8 cellular contexts compared by ENCODE assay signal in the genomic region with DNA sequence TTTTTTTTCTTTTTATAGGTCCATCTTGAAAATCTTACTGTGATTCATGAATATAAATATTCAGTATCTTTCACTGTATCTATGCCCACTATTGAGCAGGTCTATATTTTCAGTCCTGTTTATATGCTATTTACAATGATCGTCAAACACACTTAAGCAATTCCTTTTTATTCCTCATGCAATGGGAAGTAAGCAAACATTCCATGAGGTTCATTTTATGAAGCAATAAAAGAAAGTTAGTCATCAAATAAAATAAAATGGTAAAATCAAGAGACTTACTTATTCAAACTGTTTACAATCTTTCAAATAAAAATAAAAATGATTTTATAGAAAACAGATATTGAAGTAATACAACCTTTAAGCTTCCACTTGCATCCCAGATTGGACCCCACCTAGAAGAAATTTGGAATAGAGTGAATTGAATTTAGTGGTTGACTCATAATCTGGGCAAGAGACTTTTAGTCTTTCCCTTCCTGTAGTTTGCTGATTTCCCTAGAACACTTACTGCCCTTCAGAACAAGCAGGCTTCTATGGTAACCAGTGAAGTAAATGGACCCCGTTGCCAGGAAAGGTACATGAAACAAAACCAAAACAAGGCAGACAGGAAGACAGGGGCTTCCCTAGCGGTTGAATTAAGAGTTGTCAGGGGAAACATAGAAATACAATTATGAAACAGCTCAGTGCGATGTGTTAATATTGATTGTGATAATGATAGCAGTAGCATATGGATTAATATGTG.
DNase-seq lines count a peak whose midpoint lies in the region; ATAC-seq and TF ChIP-seq lines count a peak whose summit lies in the region.

No MANE protein-coding gene starts in this region.

- TF ChIP-seq RAD21 in IMR-90 (IDR thresholded peaks at IDR 0.05; ENCODE audit: low read length): no peak

- H3K56ac ChIP-seq in IMR-90 (ENCODE audit: extremely low read depth, insufficient read depth, low read length): peak overlapping the region; percentile 45; the same call in 1 of the 2 replicates

- no peak overlapping the region for H2BK15ac ChIP-seq in IMR-90 (ENCODE audit: low read depth, low read length)

- H2BK5ac ChIP-seq in IMR-90 (ENCODE audit: low read depth, low read length, poor library complexity, severe bottlenecking): peak overlapping the region; percentile 68

- H3K4me3 ChIP-seq in IMR-90 (ENCODE audit: insufficient read depth, low read depth, low read length) (no peak overlapping the region), fibroblast of the aortic adventitia (ENCODE audit: low read depth, low read length) (no peak overlapping the region), spleen (peak overlapping the region in 1 of 8 donors; percentile 35), coronary artery (no peak overlapping the region), H7 (ENCODE audit: insufficient read depth, low read depth, low read length) (no peak overlapping the region)

- POLR2A ChIA-PET in IMR-90 (lab: Charles Lee; ENCODE audit: unreplicated experiment): no interaction called here
- POLR2A ChIA-PET in activated CD4-positive, alpha-beta memory T cell treated with anti-CD3 and anti-CD28 coated beads for 36 hours (lab: Charles Lee): interaction anchor here (1.0 to 1.8 kb wide), 3 partner anchors 10 to 241 kb away, joined by 3 to 5 read pairs (median 4); partner anchors contain the start of gene ATP2B1

- no peak overlapping the region for H3K23ac ChIP-seq in IMR-90 (ENCODE audit: low read depth, low read length)

- H4K5ac ChIP-seq in IMR-90 (ENCODE audit: low read depth, low read length): peak overlapping the region; percentile 66

- peaks cover 51% of the 10 kb centered on the region for H3K4me1 Mint-ChIP-seq in activated CD4-positive, alpha-beta memory T cell treated with anti-CD3 and anti-CD28 coated beads for 36 hours (ENCODE audit: low read depth)

- H3K27me3 ChIP-seq in IMR-90 (ENCODE audit: control insufficient read depth, insufficient read depth, low read length): no peaks in the 10 kb centered on the region
- no peaks in the 10 kb centered on the region for H3K27me3 ChIP-seq in spleen (replicated peaks in 1 of 7)
- H3K27me3 ChIP-seq in H7 (ENCODE audit: control insufficient read depth, insufficient read depth, low read length): no peaks in the 10 kb centered on the region

- H2AK5ac ChIP-seq in IMR-90 (ENCODE audit: low read depth, low read length): no peak overlapping the region

- H2AK9ac ChIP-seq in IMR-90 (replicated peaks; ENCODE audit: low read depth, low read length, poor library complexity): no peak overlapping the region

- DNase-seq in IMR-90 (peak; percentile 64), fibroblast of the aortic adventitia (ENCODE audit: low read depth) (peak; percentile 77), spleen (no peak), coronary artery (ENCODE audit: low spot score) (no peak), H7 (no peak)
- peak; percentile 60 for DNase-seq in activated CD4-positive, alpha-beta memory T cell treated with anti-CD3 and anti-CD28 coated beads for 36 hours

- H3K4me2 ChIP-seq in IMR-90 (ENCODE audit: low read depth, low read length): peak overlapping the region; percentile 33; the same call in 1 of the 2 replicates

- H3K27me3 Mint-ChIP-seq in activated CD4-positive, alpha-beta memory T cell treated with anti-CD3 and anti-CD28 coated beads for 36 hours: no peaks in the 10 kb centered on the region

- no peak overlapping the region for H2AFZ ChIP-seq in IMR-90 (replicated peaks; ENCODE audit: low read length, poor library complexity)

- H3K27ac Mint-ChIP-seq in activated CD4-positive, alpha-beta memory T cell treated with anti-CD3 and anti-CD28 coated beads for 36 hours: peak overlapping the region; percentile 26

- H3K27ac ChIP-seq in IMR-90 (ENCODE audit: insufficient read depth, low read length): peak overlapping the region; percentile 93
- H3K27ac ChIP-seq in spleen: peak overlapping the region in 6 of 8 donors; percentile 2 to 72 (median 23)
- H3K27ac ChIP-seq in coronary artery: peak overlapping the region in 1 of 2 donors; percentile 39

- peak overlapping the region; percentile 74; the same call in 1 of the 2 replicates for H4K91ac ChIP-seq in IMR-90 (ENCODE audit: insufficient read depth, low read depth, low read length)

- in situ Hi-C loops in IMR-90 (cut with MboI; ENCODE audit: low sequenced_read_pairs): no loop called here

- TF ChIP-seq CTCF in GM12872 (IDR thresholded peaks at IDR 0.05; ENCODE audit: insufficient read depth, low read depth, low read length): peak; percentile 49; the same call in 2 of the 3 replicates
- 0 out of 2 replicates have a peak, but pooled peaks have one; percentile 5 for TF ChIP-seq CTCF in IMR-90 (conservative IDR thresholded peaks at IDR 0.05; ENCODE audit: low read depth, low read length)
- no peak for TF ChIP-seq CTCF in fibroblast of the aortic adventitia (IDR thresholded peaks at IDR 0.05; ENCODE audit: insufficient read depth, low read length)
- peak in 9 of 11 experiments; percentile 25 to 65 (median 53) for TF ChIP-seq CTCF in spleen (IDR thresholded peaks at IDR 0.05 in 8 of 11, conservative IDR thresholded peaks at IDR 0.05 in 3 of 11)
- no peak for TF ChIP-seq CTCF in coronary artery (IDR thresholded peaks at IDR 0.05)

- no peak for TF ChIP-seq POLR2A in IMR-90 (IDR thresholded peaks at IDR 0.05; ENCODE audit: low read depth, low read length)
- no peak for TF ChIP-seq POLR2A in spleen (IDR thresholded peaks at IDR 0.05)

- no peaks in the 10 kb centered on the region for H3K79me1 ChIP-seq in IMR-90 (ENCODE audit: low read depth in 1 of 2, low read length in 2 of 2)

- H3K4me1 ChIP-seq in IMR-90 (ENCODE audit: control insufficient read depth, insufficient read depth, low read length) (peaks cover 21% of the 10 kb centered on the region), spleen (peaks cover 20 to 45% (median 32%) of the 10 kb centered on the region in 6 donors)

- peak overlapping the region; percentile 73; the same call in 1 of the 2 replicates for H2BK120ac ChIP-seq in IMR-90 (ENCODE audit: low read depth, low read length)

- WGBS in IMR-90 (ENCODE audit: extremely low coverage in 2 of 2, insufficient read length in 1 of 2), 2 experiments: no CpG with 5 or more reads among the region's 4 CpGs
- WGBS in spleen, 5 donors: 22 to 39% (median 28%) methylated on average over 4 of the region's 4 CpGs

- CTCF ChIA-PET in IMR-90 (lab: Yijun Ruan, JAX): interaction anchor here (1.0 kb wide), 1 partner anchor 152 kb away, joined by 3 read pairs; no protein-coding TSS in a partner anchor
- CTCF ChIA-PET in activated CD4-positive, alpha-beta memory T cell treated with anti-CD3 and anti-CD28 coated beads for 36 hours (lab: Charles Lee): interaction anchor here (1.0 kb wide), 1 partner anchor 240 kb away, joined by 3 read pairs; no protein-coding TSS in a partner anchor

- H3K14ac ChIP-seq in IMR-90 (replicated peaks; ENCODE audit: low read depth, low read length): peak overlapping the region; percentile 14; the same call in 1 of the 2 replicates

- H3K18ac ChIP-seq in IMR-90 (ENCODE audit: low read depth, low read length): peak overlapping the region; percentile 34; the same call in 1 of the 2 replicates

- no peaks in the 10 kb centered on the region for H3K36me3 ChIP-seq in IMR-90 (ENCODE audit: control insufficient read depth, insufficient read depth, low read length)
- H3K36me3 ChIP-seq in spleen: no peaks in the 10 kb centered on the region
- no peaks in the 10 kb centered on the region for H3K36me3 ChIP-seq in H7 (replicated peaks; ENCODE audit: control insufficient read depth, insufficient read depth, low read length)

- intact Hi-C loops in IMR-90 (cut with micrococcal nuclease) (no loop called here), spleen (cut with DNase I; ENCODE audit: low total_unique reads) (no loop called here)
- intact Hi-C loops in activated CD4-positive, alpha-beta memory T cell treated with anti-CD3 and anti-CD28 coated beads for 36 hours (cut with micrococcal nuclease): loop anchor here (1.0 to 10.0 kb wide), 9 partner anchors 11 to 595 kb away; partner anchors contain the start of genes ATP2B1 and DUSP6

- peak overlapping the region; percentile 4 for H3K4me3 Mint-ChIP-seq in activated CD4-positive, alpha-beta memory T cell treated with anti-CD3 and anti-CD28 coated beads for 36 hours

- no peaks in the 10 kb centered on the region for H3K9me3 Mint-ChIP-seq in activated CD4-positive, alpha-beta memory T cell treated with anti-CD3 and anti-CD28 coated beads for 36 hours

- H2BK20ac ChIP-seq in IMR-90 (ENCODE audit: low read depth, low read length): peak overlapping the region; percentile 65

- H3K9me3 ChIP-seq in IMR-90 (ENCODE audit: control insufficient read depth, insufficient read depth, low read length): no peaks in the 10 kb centered on the region
- no peaks in the 10 kb centered on the region for H3K9me3 ChIP-seq in spleen

- H3K4ac ChIP-seq in IMR-90 (ENCODE audit: low read depth, low read length): peak overlapping the region; percentile 57; the same call in 1 of the 2 replicates

- dilution Hi-C loops in IMR-90 (cut with HindIII; ENCODE audit: low sequenced_read_pairs, unreplicated experiment): no loop called here

- no peaks in the 10 kb centered on the region for H3K36me3 Mint-ChIP-seq in activated CD4-positive, alpha-beta memory T cell treated with anti-CD3 and anti-CD28 coated beads for 36 hours

- no TSS peak for BruUV-seq in IMR-90 (replicated peaks; lab: Mats Ljungman, UMichigan)

- no peak overlapping the region for H3K9ac ChIP-seq in IMR-90 (ENCODE audit: low read depth, low read length)

- H4K8ac ChIP-seq in IMR-90 (ENCODE audit: low read depth in 2 of 2, low read length in 2 of 2): peak overlapping the region; percentile 70 to 75

- no peaks in the 10 kb centered on the region for H4K20me1 ChIP-seq in IMR-90 (ENCODE audit: insufficient read depth, low read length)

- ATAC-seq in GM21526 (IDR thresholded peaks at IDR 0.05; ENCODE audit: low FRiP score, unreplicated experiment) (peak; percentile 89), IMR-90 (ENCODE audit: low read depth) (no peak; the same call in 1 of the 2 replicates)

- H3K9me1 ChIP-seq in IMR-90 (ENCODE audit: insufficient read depth, low read length): peaks cover 5% of the 10 kb centered on the region; the same call in 1 of the 2 replicates

TF ChIP-seq in IMR-90, 13 proteins besides CTCF, POLR2A, EP300 and RAD21 (continues in another document):
- TF ChIP-seq RFX5 (IDR thresholded peaks at IDR 0.05; ENCODE audit: low read depth, low read length) (no peak), FOS (IDR thresholded peaks at IDR 0.05; ENCODE audit: low read depth, low read length) (no peak), MXI1 (IDR thresholded peaks at IDR 0.05; ENCODE audit: borderline replicate concordance, low read depth, low read length) (no peak), CEBPB (IDR thresholded peaks at IDR 0.05; ENCODE audit: low read depth, low read length) (peak; percentile 95), NFE2L2 (IDR thresholded peaks at IDR 0.05; ENCODE audit: low read depth, low read length) (no peak), CHD1 (IDR thresholded peaks at IDR 0.05; ENCODE audit: low read depth, low read length) (no peak), SMC3 (IDR thresholded peaks at IDR 0.05; ENCODE audit: low read depth, low read length) (no peak)

Comparison
In these comparisons a context has a peak if more than half of its experiments do, and no peak if none do; other contexts are left out.
1. CTCF ChIP-seq: peak in GM12872 (single experiment), IMR-90 (single experiment) and spleen (9 of 11); none in fibroblast of the aortic adventitia (single experiment) and coronary artery (single experiment).
2. DNase-seq: peak in IMR-90 (single experiment), activated CD4-positive, alpha-beta memory T cell treated with anti-CD3 and anti-CD28 coated beads for 36 hours (single experiment) and fibroblast of the aortic adventitia (single experiment); none in spleen (single experiment), coronary artery (single experiment) and H7 (single experiment).